ENCODE assay signal across 8 cellular contexts in genomic region chr17:48944519-48945260, GRCh38. TPM values are rescaled to one million over a fixed set of nuclear protein-coding genes. Genes with fewer than 3 reads are reported as not detected.
DNase-seq lines count a peak whose midpoint lies in the region; ATAC-seq, FAIRE-seq and TF ChIP-seq lines count a peak whose summit lies in the region.

SNF8 (minus strand) TSS chr17:48944842; CDS start chr17:48944734, 108 bp downstream.

- H3K36me3 ChIP-seq in OCI-LY1 (ENCODE audit: insufficient read depth, low read length): peaks cover 16% of the 10 kb centered on the region
- peaks cover 0 to 5% of the 10 kb centered on the region in 2 experiments for H3K36me3 ChIP-seq in endothelial cell of umbilical vein (ENCODE audit: control insufficient read depth in 2 of 2, extremely low read depth in 1 of 2, insufficient read depth in 2 of 2, low read length in 2 of 2)

- no peaks in the 10 kb centered on the region for H3K9me2 ChIP-seq in OCI-LY1 (ENCODE audit: low read depth, low read length)

- peak; percentile 81 for FAIRE-seq in endothelial cell of umbilical vein (lab: Jason Lieb, UNC)

- POLR2A ChIA-PET in endothelial cell of umbilical vein (lab: Charles Lee): interaction anchor here (1.0 to 1.4 kb wide), 5 partner anchors 11 to 91 kb away, joined by 3 to 5 read pairs (median 4); no protein-coding TSS in a partner anchor

- H3K9me3 ChIP-seq in OCI-LY1 (ENCODE audit: low read length) (no peaks in the 10 kb centered on the region), endothelial cell of umbilical vein (replicated peaks; ENCODE audit: control insufficient read depth, insufficient read depth, low read length) (no peaks in the 10 kb centered on the region)

- H3K4me2 ChIP-seq in OCI-LY1 (ENCODE audit: low read length) (peak within 1 kb of the TSS; percentile 99), endothelial cell of umbilical vein (ENCODE audit: insufficient read depth, low read length) (peak within 1 kb of the TSS; percentile 76)

- H3K27me3 ChIP-seq in OCI-LY1 (ENCODE audit: insufficient read depth, low read length) (no peaks in the 10 kb centered on the region), endothelial cell of umbilical vein (ENCODE audit: control insufficient read depth in 2 of 2, insufficient read depth in 2 of 2, low read length in 2 of 2) (no peaks in the 10 kb centered on the region)

- CTCF ChIA-PET in endothelial cell of umbilical vein (lab: Charles Lee): interaction anchor here (0.8 to 2.4 kb wide), 7 partner anchors 8 to 247 kb away, joined by 3 to 32 read pairs (median 5); partner anchors contain the start of gene IGF2BP1

- no peaks in the 10 kb centered on the region for H3F3A ChIP-seq in OCI-LY1 (ENCODE audit: insufficient read depth, low read length)

- ATAC-seq in GM21447 (IDR thresholded peaks at IDR 0.05; ENCODE audit: unreplicated experiment): peak; percentile 81

- H4K20me1 ChIP-seq in OCI-LY1 (ENCODE audit: insufficient read depth, low read length) (no peaks in the 10 kb centered on the region), endothelial cell of umbilical vein (replicated peaks; ENCODE audit: control insufficient read depth, extremely low read depth, insufficient read depth, low read length) (no peaks in the 10 kb centered on the region)

- in situ Hi-C loops in Caki2 (cut with HindIII; ENCODE audit: low pct_unique_long_range_greater_than_20kb, low sequenced_read_pairs): no loop called here

- no peaks in the 10 kb centered on the region for H3K9me1 ChIP-seq in endothelial cell of umbilical vein (replicated peaks; ENCODE audit: control insufficient read depth, extremely low read depth, insufficient read depth, low read length)

- intact Hi-C loops in endothelial cell of umbilical vein (cut with micrococcal nuclease): loop anchor here (1.0 to 2.0 kb wide), 3 partner anchors 36 to 88 kb away; partner anchors contain the start of genes IGF2BP1 and UBE2Z

- H3K9ac ChIP-seq in OCI-LY1 (ENCODE audit: low read length) (peak within 1 kb of the TSS; percentile 88), endothelial cell of umbilical vein (replicated peaks; ENCODE audit: extremely low read depth, insufficient read depth, low read length) (peak within 1 kb of the TSS; percentile 92)

- peak; percentile 90 for TF ChIP-seq POLR2A in endothelial cell of umbilical vein (IDR thresholded peaks at IDR 0.05; ENCODE audit: low read depth, low read length)

- H3K4me1 ChIP-seq in OCI-LY1 (ENCODE audit: insufficient read depth, low read length, severe bottlenecking) (peaks cover 24% of the 10 kb centered on the region), endothelial cell of umbilical vein (ENCODE audit: control insufficient read depth, extremely low read depth, insufficient read depth, low read length) (peaks cover 15% of the 10 kb centered on the region)

- TSS peak; percentile 98 for BruUV-seq in endothelial cell of umbilical vein (replicated peaks; lab: Mats Ljungman, UMichigan)

- dilution Hi-C loops in endothelial cell of umbilical vein (cut with MboI; ENCODE audit: extremely low pct_ligation_motif_present, low sequenced_read_pairs): no loop called here

- H2AFZ ChIP-seq in OCI-LY1 (ENCODE audit: low read length) (0 out of 2 replicates have a peak within 1 kb of the TSS, but pooled peaks have one; percentile 25), endothelial cell of umbilical vein (ENCODE audit: low read depth, low read length) (peak within 1 kb of the TSS; percentile 40)

- H3K4me3 ChIP-seq in OCI-LY1 (ENCODE audit: low read depth, low read length, poor library complexity, severe bottlenecking): peak within 1 kb of the TSS; percentile 89
- peak within 1 kb of the TSS; percentile 67 to 94 (median 73) for H3K4me3 ChIP-seq in endothelial cell of umbilical vein (replicated peaks in 1 of 3; ENCODE audit: insufficient read depth in 1 of 3, low read depth in 1 of 3, low read length in 3 of 3)

- H3K27ac ChIP-seq in OCI-LY1 (ENCODE audit: low read depth, low read length, poor library complexity, severe bottlenecking): peak within 1 kb of the TSS; percentile 82
- peak within 1 kb of the TSS; percentile 70 for H3K27ac ChIP-seq in endothelial cell of umbilical vein (ENCODE audit: insufficient read depth, low read depth, low read length)

- peaks cover 10% of the 10 kb centered on the region for H3K79me2 ChIP-seq in OCI-LY1 (ENCODE audit: insufficient read depth, low read length)
- peaks cover 16% of the 10 kb centered on the region for H3K79me2 ChIP-seq in endothelial cell of umbilical vein (ENCODE audit: control insufficient read depth, insufficient read depth, low read length)

- TF ChIP-seq CTCF in OCI-LY1 (IDR thresholded peaks at IDR 0.05; ENCODE audit: low read length) (no peak), endothelial cell of umbilical vein (IDR thresholded peaks at IDR 0.05; ENCODE audit: extremely low read depth in 1 of 2, insufficient read depth in 1 of 2, low read depth in 1 of 2, low read length in 2 of 2) (no peak)

- DNase-seq in Caki2 (ENCODE audit: low read depth) (peak; percentile 87), HuH-7 (ENCODE audit: low spot score) (peak; percentile 92), endothelial cell of umbilical vein (ENCODE audit: low read depth, low spot score) (peak; percentile 90), midbrain (lab: John Stamatoyannopoulos, UW) (peak; percentile 93)
- peak; percentile 99 for DNase-seq in activated CD8-positive, alpha-beta memory T cell treated with anti-CD3 and anti-CD28 coated beads, Interleukin-2, amount 50 U/mL, for 48 hours
- peak; percentile 89 to 90 for DNase-seq in stimulated activated CD8-positive, alpha-beta memory T cell treated with anti-CD3 and anti-CD28 coated beads, Interleukin-15, amount 100 ng/mL, for 48 hours (ENCODE audit: low read depth in 2 of 2)

TF ChIP-seq in endothelial cell of umbilical vein, 7 proteins besides CTCF, POLR2A, EP300 and RAD21:
- TF ChIP-seq GATA2 (IDR thresholded peaks at IDR 0.05; ENCODE audit: insufficient read depth, insufficient read length, low read depth, low read length) (no peak), MYC (IDR thresholded peaks at IDR 0.05; ENCODE audit: low read depth, low read length) (peak; percentile 4), POLR2AphosphoS5 (IDR thresholded peaks at IDR 0.05; ENCODE audit: insufficient read depth, low read depth, low read length) (peak; percentile 96), FOS (IDR thresholded peaks at IDR 0.05; ENCODE audit: borderline replicate concordance, insufficient read depth, low read length) (no peak), MAX (IDR thresholded peaks at IDR 0.05; ENCODE audit: insufficient read depth, insufficient read length) (peak; percentile 80)

RNA-seq across cellular contexts. Expression of gene SNF8, which starts in this region (rescaled TPM):
- total RNA-seq in Caki2 (2014; rRNA removed; shearing (Covaris generic); ENCODE audit: low replicate concordance): 467 and 493 TPM in 2 replicates
- total RNA-seq in endothelial cell of umbilical vein: 166 and 173 TPM in 2 replicates
- 176 and 194 TPM in 2 replicates for polyA plus RNA-seq in endothelial cell of umbilical vein
- 179 and 209 TPM in 2 replicates for polyA plus RNA-seq in endothelial cell of umbilical vein (2011; cell fraction: cytosol; rRNA removed)
- polyA plus RNA-seq in endothelial cell of umbilical vein (2011; cell fraction: nucleus; rRNA removed): 94.3 and 101 TPM in 2 replicates
- 145 and 159 TPM in 2 replicates for polyA plus RNA-seq in endothelial cell of umbilical vein (2012)
- polyA minus RNA-seq in endothelial cell of umbilical vein: 95.6 and 113 TPM in 2 replicates
- polyA minus RNA-seq in endothelial cell of umbilical vein (2011; cell fraction: cytosol; rRNA and poly(A)+ RNA removed): 67.4 TPM
- 22.8 and 28.7 TPM in 2 replicates for polyA minus RNA-seq in endothelial cell of umbilical vein (2011; cell fraction: nucleus; rRNA and poly(A)+ RNA removed)

Comparison
In these comparisons a context has a peak if more than half of its experiments do, and no peak if none do; other contexts are left out.
1. Peak in every context shown above with its lines: DNase-seq, ATAC-seq, H3K4me3 ChIP-seq and H3K27ac ChIP-seq.